16 cellular contexts compared by ENCODE assay signal in genomic region chr2:47893771-47894170, GRCh38. TPM values are rescaled to one million over a fixed set of nuclear protein-coding genes. Genes with fewer than 3 reads are reported as not detected.
DNase-seq lines count a peak whose midpoint lies in the region; ATAC-seq, FAIRE-seq and TF ChIP-seq lines count a peak whose summit lies in the region.
"Had no signal": no experiment of that assay in that cellular context is flagged by ENCODE, and none has a peak within 500 bp of the region (broad histone marks: within the 10 kb centered on the region; RNA-seq: fewer than 3 reads in every experiment).

No MANE protein-coding gene starts in this region.

- H3K4me2 ChIP-seq in Karpas-422 (ENCODE audit: low read depth, low read length, poor library complexity, severe bottlenecking): peak overlapping the region; percentile 75
- no peak overlapping the region for H3K4me2 ChIP-seq in K562 (ENCODE audit: insufficient read depth, low read length)

- POLR2A ChIA-PET in K562 (lab: Yijun Ruan, JAX): interaction anchor here (0.6 to 0.9 kb wide), 2 partner anchors 8 to 1054 kb away, joined by 3 to 4 read pairs; no protein-coding TSS in a partner anchor

- TF ChIP-seq CTCF in cardiac muscle cell (IDR thresholded peaks at IDR 0.05; ENCODE audit: low read depth, low read length) (no peak), K562 (IDR thresholded peaks at IDR 0.05 in 2 of 3, conservative IDR thresholded peaks at IDR 0.05 in 1 of 3; ENCODE audit: insufficient read depth in 2 of 3, low read depth in 1 of 3, low read length in 3 of 3) (no peak), colonic mucosa (IDR thresholded peaks at IDR 0.05) (no peak)

- peaks cover 32% of the 10 kb centered on the region for H3K4me1 ChIP-seq in cardiac muscle cell (ENCODE audit: low read depth)
- H3K4me1 ChIP-seq in Karpas-422 (ENCODE audit: low read length): peaks cover 95% of the 10 kb centered on the region
- H3K4me1 ChIP-seq in K562 (replicated peaks in 1 of 2; ENCODE audit: control insufficient read depth in 2 of 2, insufficient read depth in 2 of 2, low read length in 2 of 2): peaks cover 4 to 27% of the 10 kb centered on the region in 2 experiments; a peak in 4 of 5 replicates
- peaks cover 9% of the 10 kb centered on the region for H3K4me1 ChIP-seq in colonic mucosa

- CTCF ChIA-PET in K562 (lab: Yijun Ruan, JAX; ENCODE audit: low intra/inter-chr PET ratio): no interaction called here

- intact Hi-C loops in Right ventricle myocardium superior (cut with DNase I) (no loop called here), K562 (cut with micrococcal nuclease) (no loop called here), colonic mucosa (cut with DNase I) (no loop called here)

- no peaks in the 10 kb centered on the region for H3K27me3 ChIP-seq in cardiac muscle cell
- no peaks in the 10 kb centered on the region for H3K27me3 ChIP-seq in Karpas-422 (ENCODE audit: low read length)
- no peaks in the 10 kb centered on the region for H3K27me3 ChIP-seq in K562 (ENCODE audit: control insufficient read depth in 2 of 2, insufficient read depth in 2 of 2, low read length in 2 of 2)
- no peaks in the 10 kb centered on the region for H3K27me3 ChIP-seq in colonic mucosa

- H3K4me3 ChIP-seq in cardiac muscle cell: no peak overlapping the region
- peak overlapping the region; percentile 17; the same call in 1 of the 2 replicates for H3K4me3 ChIP-seq in Karpas-422 (ENCODE audit: low read length)
- no peak overlapping the region for H3K4me3 ChIP-seq in K562
- no peak overlapping the region for H3K4me3 ChIP-seq in colonic mucosa

- BruUV-seq in K562 (replicated peaks; lab: Mats Ljungman, UMichigan): no TSS peak

- H3K9ac ChIP-seq in Karpas-422 (ENCODE audit: low read length) (peak overlapping the region; percentile 23), K562 (ENCODE audit: insufficient read depth in 1 of 2, low read depth in 2 of 2, low read length in 2 of 2) (no peak overlapping the region), colonic mucosa (ENCODE audit: low read depth in 2 of 2, low read length in 2 of 2) (no peak overlapping the region)

- in situ Hi-C loops in K562 (cut with MboI): no loop called here

- no peaks in the 10 kb centered on the region for H3K9me3 ChIP-seq in cardiac muscle cell (ENCODE audit: low read depth)
- no peaks in the 10 kb centered on the region for H3K9me3 ChIP-seq in Karpas-422 (ENCODE audit: low read length)
- H3K9me3 ChIP-seq in K562 (replicated peaks; ENCODE audit: control insufficient read depth, insufficient read depth, low read depth, low read length): no peaks in the 10 kb centered on the region
- H3K9me3 ChIP-seq in colonic mucosa: no peaks in the 10 kb centered on the region

- ATAC-seq in Right ventricle myocardium superior (ENCODE audit: poor library complexity) (no peak), K562 (peak; percentile 20)

- TF ChIP-seq EP300 in K562 (IDR thresholded peaks at IDR 0.05; ENCODE audit: low read length): no peak

- no peak overlapping the region for H2AFZ ChIP-seq in Karpas-422 (ENCODE audit: low read length)
- no peak overlapping the region for H2AFZ ChIP-seq in K562 (ENCODE audit: low read depth, low read length)

- H3K9me1 ChIP-seq in K562 (ENCODE audit: control insufficient read depth, insufficient read depth, low read length): no peaks in the 10 kb centered on the region

- H4K20me1 ChIP-seq in Karpas-422 (ENCODE audit: insufficient read depth, low read depth, low read length) (peaks cover 23% of the 10 kb centered on the region), K562 (replicated peaks; ENCODE audit: control insufficient read depth, insufficient read depth, low read length) (peaks cover 8% of the 10 kb centered on the region; the same call in 1 of the 2 replicates)

- H3K9me2 ChIP-seq in Karpas-422 (replicated peaks; ENCODE audit: insufficient read depth, low read length): no peaks in the 10 kb centered on the region

- H3K36me3 ChIP-seq in cardiac muscle cell (peaks cover 3% of the 10 kb centered on the region), Karpas-422 (ENCODE audit: insufficient read depth, low read length) (peaks cover 18% of the 10 kb centered on the region; the same call in 1 of the 2 replicates), K562 (ENCODE audit: control insufficient read depth, insufficient read depth, low read length) (peaks cover 31% of the 10 kb centered on the region; the same call in 2 of the 3 replicates), colonic mucosa (no peaks in the 10 kb centered on the region)

- FAIRE-seq in K562 (lab: Jason Lieb, UNC): peak; percentile 59
- FAIRE-seq: RCC 7860 had no signal

- no peak for TF ChIP-seq POLR2A in K562 (conservative IDR thresholded peaks at IDR 0.05)

- H3K27ac ChIP-seq in cardiac muscle cell (peak overlapping the region; percentile 8), Karpas-422 (ENCODE audit: low read length) (peak overlapping the region; percentile 95), K562 (ENCODE audit: extremely low read depth, low read depth, low read length) (no peak overlapping the region), colonic mucosa (no peak overlapping the region)

- 21% methylated on average over 1 of the region's 1 CpG for WGBS in K562 (ENCODE audit: insufficient coverage, low coverage, missing lambda C conversion rate)

- TF ChIP-seq RAD21 in K562 (CRISPR knock-in tag; conservative IDR thresholded peaks at IDR 0.05 in 1 of 2, IDR thresholded peaks at IDR 0.05 in 1 of 2): no peak

- H3K79me2 ChIP-seq in Karpas-422 (ENCODE audit: low read length): peaks cover 100% of the 10 kb centered on the region
- peaks cover 100% of the 10 kb centered on the region for H3K79me2 ChIP-seq in K562 (ENCODE audit: control insufficient read depth, insufficient read depth, low read length)

- DNase-seq in cardiac muscle cell (ENCODE audit: low read depth in 1 of 2, low spot score in 1 of 2) (no peak), Right ventricle myocardium superior (no peak), Karpas-422 (no peak), K562 (ENCODE audit: extremely low read depth in 1 of 4, low spot score in 3 of 4) (no peak), NCI-H226 (no peak), colonic mucosa (no peak), NCI-H1092 treated with DMSO at 0.1 percent for 48 hours (lab: John Stamatoyannopoulos, UW) (no peak)
- DNase-seq: Calu3, DMS79, GDM1, KBM-7, NCI-H187 treated with DMSO at 0.1 percent for 48 hours, NCI-H2171, NCI-H510A, SHP77 treated with DMSO at 0.1 percent for 48 hours had no signal

TF ChIP-seq in K562, 482 proteins besides CTCF, POLR2A, EP300 and RAD21:
- TF ChIP-seq PKNOX1 (IDR thresholded peaks at IDR 0.05) (peak; percentile 22; the same call in 1 of the 2 replicates), MTA2 (IDR thresholded peaks at IDR 0.05; ENCODE audit: low read depth) (no peak), MEIS2 (IDR thresholded peaks at IDR 0.05; ENCODE audit: partially characterized antibody) (peak; percentile 20), CBFA2T3 (IDR thresholded peaks at IDR 0.05) (peak; percentile 35; the same call in 1 of the 2 replicates)

RNA-seq across cellular contexts. Expression of gene FBXO11, which starts 12.5 kb away (rescaled TPM):
- 33.0 and 43.5 TPM in 2 replicates for total RNA-seq in cardiac muscle cell
- 27.4 and 53.3 TPM in 2 replicates for polyA plus RNA-seq in cardiac muscle cell
- 38.2 TPM for total RNA-seq in Right ventricle myocardium superior
- 63.5 and 104 TPM in 2 replicates for total RNA-seq in Karpas-422 (2014; rRNA removed; shearing (Covaris generic); ENCODE audit: low replicate concordance)
- 50.8 and 180 TPM in 2 replicates for total RNA-seq in K562 (2011; cell fraction: chromatin; rRNA removed; ENCODE audit: low replicate concordance)
- 23.8 and 31.2 TPM in 2 replicates for total RNA-seq in K562 (2011; cell fraction: nucleolus; rRNA removed)
- total RNA-seq in K562 (2011; cell fraction: nucleoplasm; rRNA removed): 66.1 and 83.2 TPM in 2 replicates
- total RNA-seq in K562 (2014; rRNA removed): 18.5 and 24.1 TPM in 2 replicates
- total RNA-seq in K562 (2014; rRNA removed; fragmentation: Illumina TruSeq; extraction: Trizol): 23.3 and 26.0 TPM in 2 replicates
- total RNA-seq in K562 (2015; rRNA removed; fragmentation: Illumina TruSeq; extraction: Trizol): 19.6 and 20.5 TPM in 2 replicates
- total RNA-seq in K562 (2021): 39.7 and 40.7 TPM in 2 replicates
- polyA plus RNA-seq in K562 (2011; rRNA removed): 38.3 and 42.0 TPM in 2 replicates
- 15.8 and 27.3 TPM in 2 replicates for polyA plus RNA-seq in K562 (2011; cell fraction: cytosol; rRNA removed)
- 81.8 and 111 TPM in 2 replicates for polyA plus RNA-seq in K562 (2011; cell fraction: nucleus; rRNA removed)
- polyA plus RNA-seq in K562 (2012): 31.6 and 35.1 TPM in 2 replicates
- polyA plus RNA-seq in K562 (2014; fragmentation: Illumina TruSeq; extraction: Trizol): 37.0 and 44.5 TPM in 2 replicates
- polyA plus RNA-seq in K562 (2014; fragmentation: Nextera tagmentation; extraction: Ambion mirVana): 10 to 100 TPM in 1 of 2 experiments, 1 to 10 TPM in 1; 8.8 to 11.8 TPM
- polyA plus RNA-seq in K562 (2014; rRNA removed): 23.1 and 34.9 TPM in 2 replicates
- polyA minus RNA-seq in K562 (2011; rRNA and poly(A)+ RNA removed): 61.7 and 67.6 TPM in 2 replicates
- 35.0 and 42.2 TPM in 2 replicates for polyA minus RNA-seq in K562 (2011; cell fraction: cytosol; rRNA and poly(A)+ RNA removed)
- polyA minus RNA-seq in K562 (2011; cell fraction: nucleus; rRNA and poly(A)+ RNA removed): 19.4 and 37.9 TPM in 2 replicates
- total RNA-seq in colonic mucosa: 10 to 100 TPM; 40.4 to 47.7 TPM

Comparison
In these comparisons a context has a peak if more than half of its experiments do, and no peak if none do; other contexts are left out.
1. H3K27ac ChIP-seq: peak in cardiac muscle cell (single experiment) and Karpas-422 (single experiment); none in K562 (single experiment) and colonic mucosa (single experiment).